In genomic region chr2:24228470-24228869, GRCh38 we compare ENCODE assay signal across 1 cellular context.
TF ChIP-seq lines count a peak whose summit lies in the region.

No MANE protein-coding gene starts in this region.

TF ChIP-seq in H1, 55 proteins besides CTCF, POLR2A, EP300 and RAD21 (continued from another document):
- TF ChIP-seq ATF3 (IDR thresholded peaks at IDR 0.05; ENCODE audit: insufficient read depth, low read depth, low read length) (no peak), GABPA (IDR thresholded peaks at IDR 0.05; ENCODE audit: borderline replicate concordance, insufficient read depth, low read length) (no peak), SP1 (IDR thresholded peaks at IDR 0.05; ENCODE audit: low read depth, low read length) (no peak), BACH1 (IDR thresholded peaks at IDR 0.05; ENCODE audit: low read length) (no peak), RNF2 (IDR thresholded peaks at IDR 0.05; ENCODE audit: borderline replicate concordance, low read depth, low read length, missing control alignments, poor library complexity, severe bottlenecking) (no peak), POU5F1 (IDR thresholded peaks at IDR 0.05; ENCODE audit: low read depth, low read length) (no peak), NANOG (IDR thresholded peaks at IDR 0.05; ENCODE audit: insufficient read depth, low read depth, low read length, poor library complexity, severe bottlenecking) (no peak)
